ENCODE assay signal across 14 cellular contexts in the genomic region with DNA sequence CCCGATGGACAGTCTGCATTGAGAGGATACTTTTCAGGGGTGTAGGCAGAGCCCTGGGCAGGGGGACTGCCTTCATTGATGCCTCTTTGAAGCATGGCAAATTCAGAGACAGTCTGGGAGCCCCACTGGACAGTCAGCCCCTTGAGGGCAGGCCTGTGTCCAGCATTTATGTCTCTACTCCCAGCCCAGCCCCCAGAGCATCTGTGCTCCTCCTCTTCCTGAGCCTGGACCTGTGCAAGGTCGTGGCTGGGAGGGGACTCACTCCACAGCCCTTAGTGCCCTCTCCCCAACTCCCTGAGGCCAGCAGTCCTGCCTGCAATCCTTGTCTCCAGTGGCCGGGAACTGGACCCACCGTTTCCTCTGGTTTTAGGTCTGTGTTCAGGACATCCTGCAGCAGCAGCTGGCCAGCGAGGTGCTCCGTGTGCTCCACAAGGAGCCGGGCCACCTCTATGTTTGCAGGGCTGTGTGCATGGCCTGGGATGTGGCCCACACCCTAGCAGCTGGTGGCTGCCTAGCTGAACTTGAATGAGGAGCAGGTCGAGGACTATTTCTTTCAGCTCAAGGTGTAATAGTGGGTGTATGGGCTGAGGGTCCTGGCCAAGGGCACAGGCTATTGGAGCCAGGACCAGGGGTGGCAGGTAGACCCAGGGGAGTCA. TPM values are rescaled to one million over a fixed set of nuclear protein-coding genes. Genes with fewer than 3 reads are reported as not detected.
"Had no signal": no experiment of that assay in that cellular context is flagged by ENCODE, and none has a peak within 500 bp of the region (broad histone marks: within the 10 kb centered on the region; RNA-seq: fewer than 3 reads in every experiment).

No MANE protein-coding gene starts in this region.

RNA-seq across cellular contexts. Expression of a gene that starts 22.6 kb away (rescaled TPM):
- total RNA-seq: natural killer cell treated with Interleukin-12 subunit alpha and Interleukin-12 subunit beta and Interleukin-15 and Interleukin-18, amount 100 ng/mL, for 72 hours; neural crest cell; omental fat pad; osteocyte; pancreas; posterior vena cava; prostate gland; pulmonary artery endothelial cell; right atrium auricular region; sciatic nerve; suprapubic skin; testis; upper lobe of right lung; urinary bladder had no signal
- polyA plus RNA-seq: pancreas, urinary bladder had no signal
